ENCODE assay signal across 8 cellular contexts in genomic region chr6:143449731-143450452, GRCh38. TPM values are rescaled to one million over a fixed set of nuclear protein-coding genes. Genes with fewer than 3 reads are reported as not detected.
DNase-seq lines count a peak whose midpoint lies in the region; ATAC-seq, FAIRE-seq and TF ChIP-seq lines count a peak whose summit lies in the region.

No MANE protein-coding gene starts in this region.

- H3K4me3 ChIP-seq in pancreas = peak overlapping the region; percentile 49 to 67 (median 55)

- intact Hi-C loops in pancreas (cut with DNase I) = no loop called here

- peak overlapping the region; percentile 32 to 75 (median 63) for H3K27ac ChIP-seq in pancreas

- 3% methylated on average over 18 of the region's 18 CpGs for WGBS in pancreas, 2 donors

- ATAC-seq in HG02623 (IDR thresholded peaks at IDR 0.05; ENCODE audit: unreplicated experiment) = peak; percentile 9
- ATAC-seq in pancreas = peak; percentile 3 to 32 (median 10)

- TF ChIP-seq CTCF in pancreas (IDR thresholded peaks at IDR 0.05) = no peak

- no peaks in the 10 kb centered on the region for H3K36me3 ChIP-seq in pancreas

- H3K4me1 ChIP-seq in pancreas = peaks cover 9 to 20% (median 12%) of the 10 kb centered on the region in 3 donors

- FAIRE-seq in pancreas (lab: Jason Lieb, UNC) = no peak

- no peaks in the 10 kb centered on the region for H3K9me3 ChIP-seq in pancreas

- no peaks in the 10 kb centered on the region for H3K27me3 ChIP-seq in pancreas

- peak; percentile 29 to 46 for DNase-seq in NCI-H524 (lab: John Stamatoyannopoulos, UW)
- no peak for DNase-seq in NCI-H524 treated with DMSO at 0.1 percent for 48 hours (lab: John Stamatoyannopoulos, UW)
- peak; percentile 68 for DNase-seq in NCI-H69 (lab: John Stamatoyannopoulos, UW)
- DNase-seq in activated effector memory CD4-positive, alpha-beta T cell treated with Interleukin-2 at 50 U/mL for 16 hours = peak; percentile 25
- peak; percentile 75 for DNase-seq in foreskin melanocyte
- peak in 2 of 6 donors; percentile 14 to 28 for DNase-seq in pancreas
- no peak for DNase-seq in NK-92 treated with Interleukin-12 subunit alpha and Interleukin-12 subunit beta, amount 100 ng/mL, for 24 hours (lab: John Stamatoyannopoulos, UW)

RNA-seq across cellular contexts. Expression of gene ADAT2, which starts 0.6 kb away (rescaled TPM):
- 1 to 10 TPM; 1.9 to 6.3 (median 3.5) TPM for total RNA-seq in pancreas
- 10 to 100 TPM; 11.0 to 12.1 TPM for polyA plus RNA-seq in pancreas

RNA-seq across cellular contexts. Expression of gene PEX3, which starts 0.7 kb away (rescaled TPM):
- 1 to 10 TPM; 5.6 to 9.6 (median 6.6) TPM for total RNA-seq in pancreas
- 1 to 10 TPM; 2.8 to 9.2 TPM for polyA plus RNA-seq in pancreas

Comparison
In these comparisons a context has a peak if more than half of its experiments do, and no peak if none do; other contexts are left out.
1. DNase-seq: peak in NCI-H524 (2 of 2), NCI-H69 (single experiment), activated effector memory CD4-positive, alpha-beta T cell treated with Interleukin-2 at 50 U/mL for 16 hours (single experiment) and foreskin melanocyte (single experiment); none in NCI-H524 treated with DMSO at 0.1 percent for 48 hours (single experiment) and NK-92 treated with Interleukin-12 subunit alpha and Interleukin-12 subunit beta, amount 100 ng/mL, for 24 hours (single experiment).